1 cellular context compared by ENCODE assay signal in genomic region chr22:20506543-20507252, GRCh38.
A peak's percentile ranks its signal among the peaks of the same experiment; 100 is the strongest.
TF ChIP-seq lines count a peak whose summit lies in the region.

No MANE protein-coding gene starts in this region.

TF ChIP-seq in K562, 482 proteins besides CTCF, POLR2A, EP300 and RAD21:
- TF ChIP-seq RBM39 (optimal IDR thresholded peaks at IDR 0.05; ENCODE audit: low read depth, low read length) (peak; percentile 84), THAP12 (CRISPR knock-in tag; IDR thresholded peaks at IDR 0.05) (no peak), E2F4 (CRISPR knock-in tag; IDR thresholded peaks at IDR 0.05; ENCODE audit: low read depth) (peak; percentile 58; the same call in 1 of the 2 replicates), ZNF668 (CRISPR knock-in tag; IDR thresholded peaks at IDR 0.05) (peak; percentile 39; the same call in 1 of the 2 replicates), ZNF232 (CRISPR knock-in tag; IDR thresholded peaks at IDR 0.05) (peak; percentile 65; the same call in 1 of the 2 replicates), MYC (IDR thresholded peaks at IDR 0.05; ENCODE audit: low read depth, low read length) (no peak), MYC (CRISPR knock-in tag; IDR thresholded peaks at IDR 0.05; ENCODE audit: borderline replicate concordance, low read depth) (0 out of 2 replicates have a peak, but pooled peaks have one; percentile 44), ZNF77 (CRISPR knock-in tag; IDR thresholded peaks at IDR 0.05) (0 out of 2 replicates have a peak, but pooled peaks have one; percentile 44), BRD4 (IDR thresholded peaks at IDR 0.05) (no peak), YY1 (IDR thresholded peaks at IDR 0.05; ENCODE audit: borderline replicate concordance in 1 of 3, control insufficient read depth in 1 of 3, extremely low read depth in 1 of 3, insufficient read depth in 3 of 3, insufficient read length in 1 of 3, insufficient replicate concordance in 2 of 3, low read depth in 1 of 3, low read length in 2 of 3) (no peak), HNRNPUL1 (IDR thresholded peaks at IDR 0.05; ENCODE audit: low read length) (peak; percentile 52; the same call in 1 of the 2 replicates), FOXK1 (CRISPR knock-in tag; IDR thresholded peaks at IDR 0.05; ENCODE audit: borderline replicate concordance) (peak; percentile 24; the same call in 1 of the 2 replicates), ZBTB49 (CRISPR knock-in tag; IDR thresholded peaks at IDR 0.05; ENCODE audit: borderline replicate concordance) (peak; percentile 87; the same call in 1 of the 2 replicates), ZNF609 (CRISPR knock-in tag; IDR thresholded peaks at IDR 0.05; ENCODE audit: borderline replicate concordance) (0 out of 2 replicates have a peak, but pooled peaks have one; percentile 71), CHCHD3 (CRISPR knock-in tag; IDR thresholded peaks at IDR 0.05) (peak; percentile 62; the same call in 1 of the 2 replicates), SNRNP70 (optimal IDR thresholded peaks at IDR 0.05; ENCODE audit: low read depth, low read length) (peak; percentile 76), ZFP91 (CRISPR knock-in tag; IDR thresholded peaks at IDR 0.05) (0 out of 2 replicates have a peak, but pooled peaks have one; percentile 25), FOXP4 (CRISPR knock-in tag; IDR thresholded peaks at IDR 0.05; ENCODE audit: borderline replicate concordance) (peak; percentile 28; the same call in 1 of the 2 replicates), SLC30A9 (CRISPR knock-in tag; IDR thresholded peaks at IDR 0.05) (no peak), HDAC2 (IDR thresholded peaks at IDR 0.05) (no peak), RBBP5 (IDR thresholded peaks at IDR 0.05; ENCODE audit: borderline replicate concordance, insufficient read depth, low read length, poor library complexity, severe bottlenecking) (no peak), ZNF197 (CRISPR knock-in tag; IDR thresholded peaks at IDR 0.05; ENCODE audit: low read depth) (no peak)
